Comparison of ENCODE assay signal across 16 cellular contexts in the genomic region with DNA sequence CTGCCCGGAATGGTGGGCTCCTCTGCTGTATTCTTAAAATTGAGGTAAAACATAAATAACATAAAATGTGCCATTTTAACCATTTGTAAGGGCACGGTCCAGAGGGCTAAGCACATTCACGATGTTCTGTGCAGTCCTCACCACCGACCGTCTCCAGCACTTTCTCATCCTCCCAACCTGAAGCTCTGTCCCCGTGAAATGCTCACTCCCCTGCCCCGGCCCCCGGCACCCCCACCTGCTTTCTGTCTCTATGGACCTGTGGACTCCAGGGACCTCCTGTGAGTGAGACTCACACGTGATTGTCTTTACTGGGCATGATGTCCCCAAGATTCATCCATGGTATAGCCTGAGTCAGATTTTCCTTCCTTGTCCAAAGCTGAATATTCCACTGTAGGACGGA. TPM values are rescaled to one million over a fixed set of nuclear protein-coding genes. Genes with fewer than 3 reads are reported as not detected.
DNase-seq lines count a peak whose midpoint lies in the region; ATAC-seq and TF ChIP-seq lines count a peak whose summit lies in the region.
"Had no signal": no experiment of that assay in that cellular context is flagged by ENCODE, and none has a peak within 500 bp of the region (broad histone marks: within the 10 kb centered on the region; RNA-seq: fewer than 3 reads in every experiment).

No MANE protein-coding gene starts in this region.

- DNase-seq in D341Med (ENCODE audit: low spot score) = peak; percentile 22
- no peak for DNase-seq in neural progenitor cell (ENCODE audit: low spot score)
- peak; percentile 35 for DNase-seq in sigmoid colon
- DNase-seq in progenitor cell of endocrine pancreas (ENCODE audit: low spot score, unreplicated experiment) = no peak
- no peak for DNase-seq in NCI-H2227 (lab: John Stamatoyannopoulos, UW; ENCODE audit: unreplicated experiment)
- DNase-seq: BE2C; C1 segment of cervical spinal cord; CD4-positive, CD25-positive, alpha-beta regulatory T cell; CD8-positive, alpha-beta memory T cell; COR-L47; HFFc6; IMR-90 had no signal

- no peak overlapping the region for H3K9ac ChIP-seq in neural progenitor cell

- no peak for TF ChIP-seq CTCF in neural progenitor cell (IDR thresholded peaks at IDR 0.05)
- TF ChIP-seq CTCF in sigmoid colon (IDR thresholded peaks at IDR 0.05) = no peak
- TF ChIP-seq CTCF in progenitor cell of endocrine pancreas (IDR thresholded peaks at IDR 0.05; ENCODE audit: unreplicated experiment) = no peak

- peak overlapping the region; percentile 85 for H3K27ac Mint-ChIP-seq in dendritic cell treated with granulocyte-macrophage colony-stimulating factor and Interleukin-4, amounts not matched to agents 40 ng/mL and 50 ng/mL, for 4 days
- H3K27ac Mint-ChIP-seq in neural progenitor cell (peak overlapping the region; percentile 57), progenitor cell of endocrine pancreas (no peak overlapping the region)
- H3K27ac Mint-ChIP-seq: CD8-positive, alpha-beta memory T cell; GM23338; HFFc6 had no signal

- no peak overlapping the region for H3K4me2 ChIP-seq in neural progenitor cell
- H3K4me2 ChIP-seq: GM23338 had no signal

- H3K27ac ChIP-seq in neural progenitor cell (no peak overlapping the region), sigmoid colon (no peak overlapping the region)

- TF ChIP-seq EP300 in sigmoid colon (IDR thresholded peaks at IDR 0.05) = no peak

- no peak overlapping the region for H3K4me3 ChIP-seq in neural progenitor cell
- no peak overlapping the region for H3K4me3 ChIP-seq in sigmoid colon
- H3K4me3 ChIP-seq: GM23338 had no signal

- H3K79me2 ChIP-seq in neural progenitor cell (ENCODE audit: low read depth) = no peaks in the 10 kb centered on the region

- intact Hi-C loops in dendritic cell treated with granulocyte-macrophage colony-stimulating factor and Interleukin-4, amounts not matched to agents 40 ng/mL and 50 ng/mL, for 4 days (cut with micrococcal nuclease) = no loop called here
- intact Hi-C loops in sigmoid colon (cut with DNase I) = no loop called here

- no peaks in the 10 kb centered on the region for H3K4me1 ChIP-seq in neural progenitor cell
- peaks cover 0 to 12% (median 3%) of the 10 kb centered on the region in 4 donors for H3K4me1 ChIP-seq in sigmoid colon
- H3K4me1 ChIP-seq: BE2C had no signal

- H3K9me3 ChIP-seq in neural progenitor cell (ENCODE audit: low read depth) = no peaks in the 10 kb centered on the region
- no peaks in the 10 kb centered on the region for H3K9me3 ChIP-seq in sigmoid colon
- H3K9me3 ChIP-seq: BE2C had no signal

- 88 to 90% methylated on average over 10 of the region's 10 CpGs for WGBS in sigmoid colon, 2 donors

- peaks cover 33% of the 10 kb centered on the region for H3K4me1 Mint-ChIP-seq in dendritic cell treated with granulocyte-macrophage colony-stimulating factor and Interleukin-4, amounts not matched to agents 40 ng/mL and 50 ng/mL, for 4 days (ENCODE audit: low read depth)
- H3K4me1 Mint-ChIP-seq in neural progenitor cell = peaks cover 11% of the 10 kb centered on the region
- H3K4me1 Mint-ChIP-seq in progenitor cell of endocrine pancreas (ENCODE audit: low read depth) = no peaks in the 10 kb centered on the region
- H3K4me1 Mint-ChIP-seq: CD4-positive, CD25-positive, alpha-beta regulatory T cell; CD8-positive, alpha-beta memory T cell had no signal

- no peak for TF ChIP-seq POLR2A in sigmoid colon (IDR thresholded peaks at IDR 0.05)

- H3K27me3 Mint-ChIP-seq in dendritic cell treated with granulocyte-macrophage colony-stimulating factor and Interleukin-4, amounts not matched to agents 40 ng/mL and 50 ng/mL, for 4 days = peaks cover 30% of the 10 kb centered on the region
- peaks cover 6% of the 10 kb centered on the region for H3K27me3 Mint-ChIP-seq in neural progenitor cell (ENCODE audit: insufficient read depth, low read depth)
- H3K27me3 Mint-ChIP-seq in progenitor cell of endocrine pancreas = peaks cover 19% of the 10 kb centered on the region

- no peaks in the 10 kb centered on the region for H3K9me3 Mint-ChIP-seq in dendritic cell treated with granulocyte-macrophage colony-stimulating factor and Interleukin-4, amounts not matched to agents 40 ng/mL and 50 ng/mL, for 4 days
- H3K9me3 Mint-ChIP-seq in neural progenitor cell (no peaks in the 10 kb centered on the region), progenitor cell of endocrine pancreas (ENCODE audit: low read depth) (no peaks in the 10 kb centered on the region)
- H3K9me3 Mint-ChIP-seq: CD8-positive, alpha-beta memory T cell; GM23338; HFFc6 had no signal

- no peak for ATAC-seq in HG03520 (IDR thresholded peaks at IDR 0.05; ENCODE audit: unreplicated experiment)
- ATAC-seq: GM23338, HCT116 had no signal

- no peaks in the 10 kb centered on the region for H3K36me3 ChIP-seq in neural progenitor cell
- no peaks in the 10 kb centered on the region for H3K36me3 ChIP-seq in sigmoid colon
- H3K36me3 ChIP-seq: BE2C had no signal

- no peak overlapping the region for H2AFZ ChIP-seq in neural progenitor cell (replicated peaks)
- H2AFZ ChIP-seq: GM23338 had no signal

- H3K4me3 Mint-ChIP-seq in dendritic cell treated with granulocyte-macrophage colony-stimulating factor and Interleukin-4, amounts not matched to agents 40 ng/mL and 50 ng/mL, for 4 days = no peak overlapping the region
- no peak overlapping the region for H3K4me3 Mint-ChIP-seq in neural progenitor cell
- no peak overlapping the region for H3K4me3 Mint-ChIP-seq in progenitor cell of endocrine pancreas (ENCODE audit: low read depth)
- H3K4me3 Mint-ChIP-seq: CD4-positive, CD25-positive, alpha-beta regulatory T cell; GM23338; HFFc6 had no signal

- H3K36me3 Mint-ChIP-seq in dendritic cell treated with granulocyte-macrophage colony-stimulating factor and Interleukin-4, amounts not matched to agents 40 ng/mL and 50 ng/mL, for 4 days (ENCODE audit: low read depth) = no peaks in the 10 kb centered on the region
- H3K36me3 Mint-ChIP-seq in neural progenitor cell (no peaks in the 10 kb centered on the region), progenitor cell of endocrine pancreas (ENCODE audit: insufficient read depth) (no peaks in the 10 kb centered on the region)
- H3K36me3 Mint-ChIP-seq: CD4-positive, CD25-positive, alpha-beta regulatory T cell; CD8-positive, alpha-beta memory T cell had no signal

- H3K27me3 ChIP-seq in neural progenitor cell = peaks cover 24% of the 10 kb centered on the region
- H3K27me3 ChIP-seq in sigmoid colon = peaks cover 11 to 27% (median 24%) of the 10 kb centered on the region in 3 donors
- H3K27me3 ChIP-seq: BE2C had no signal

- no peaks in the 10 kb centered on the region for H3F3A ChIP-seq in neural progenitor cell (ENCODE audit: low read depth)

- no peaks in the 10 kb centered on the region for H4K20me1 ChIP-seq in neural progenitor cell (ENCODE audit: low read depth)

RNA-seq across cellular contexts. Expression of a gene that starts 38.7 kb away (rescaled TPM):
- total RNA-seq in neural progenitor cell (ENCODE audit: low replicate concordance) (11.8 and 25.9 TPM in 2 replicates), sigmoid colon (10 to 100 TPM; 11.1 to 14.7 (median 12.6) TPM), progenitor cell of endocrine pancreas (23.9 and 24.9 TPM in 2 replicates)
- polyA plus RNA-seq in sigmoid colon = 10 to 100 TPM; 15.6 to 25.9 (median 22.3) TPM

Comparison
In these comparisons a context has a peak if more than half of its experiments do, and no peak if none do; other contexts are left out.
1. DNase-seq: peak in D341Med (single experiment) and sigmoid colon (single experiment); none in neural progenitor cell (single experiment), progenitor cell of endocrine pancreas (single experiment) and NCI-H2227 (single experiment).